In genomic region chr10:132394201-132394811, GRCh38 we compare ENCODE assay signal across 3 cellular contexts.
TF ChIP-seq lines count a peak whose summit lies in the region.

No MANE protein-coding gene starts in this region.

TF ChIP-seq in IMR-90, 13 proteins besides CTCF, POLR2A, EP300 and RAD21:
- TF ChIP-seq NFE2L2 (IDR thresholded peaks at IDR 0.05; ENCODE audit: low read depth, low read length) (no peak), MXI1 (IDR thresholded peaks at IDR 0.05; ENCODE audit: borderline replicate concordance, low read depth, low read length) (no peak), CHD1 (IDR thresholded peaks at IDR 0.05; ENCODE audit: low read depth, low read length) (no peak), RFX5 (IDR thresholded peaks at IDR 0.05; ENCODE audit: low read depth, low read length) (no peak), USF2 (IDR thresholded peaks at IDR 0.05; ENCODE audit: low read depth, low read length) (no peak), CEBPB (IDR thresholded peaks at IDR 0.05; ENCODE audit: low read depth, low read length) (no peak), RCOR1 (IDR thresholded peaks at IDR 0.05; ENCODE audit: insufficient replicate concordance, low read length) (no peak)
TF ChIP-seq in IMR-90: peak in this region for 0.

TF ChIP-seq in H1, 55 proteins besides CTCF, POLR2A, EP300 and RAD21:
- no peak for TF ChIP-seq SIRT6 (IDR thresholded peaks at IDR 0.05; ENCODE audit: low read length)
- no peak for TF ChIP-seq MAX (IDR thresholded peaks at IDR 0.05)
- no peak for TF ChIP-seq EGR1 (IDR thresholded peaks at IDR 0.05; ENCODE audit: borderline replicate concordance, low read depth, low read length)
- no peak for TF ChIP-seq JUN (IDR thresholded peaks at IDR 0.05; ENCODE audit: low read depth, low read length)

TF ChIP-seq in SK-N-SH, 30 proteins besides CTCF, POLR2A, EP300 and RAD21:
- TF ChIP-seq MAX (IDR thresholded peaks at IDR 0.05; ENCODE audit: low read depth) (no peak), RFX5 (IDR thresholded peaks at IDR 0.05; ENCODE audit: low read length) (no peak), RCOR1 (IDR thresholded peaks at IDR 0.05; ENCODE audit: low read length) (no peak), JUND (IDR thresholded peaks at IDR 0.05) (no peak), ZBTB33 (IDR thresholded peaks at IDR 0.05; ENCODE audit: borderline replicate concordance, low read depth) (no peak), FOXJ3 (CRISPR knock-in tag; IDR thresholded peaks at IDR 0.05) (no peak), NFIC (IDR thresholded peaks at IDR 0.05; ENCODE audit: borderline replicate concordance) (no peak), IRF3 (IDR thresholded peaks at IDR 0.05; ENCODE audit: low read depth, low read length) (no peak), USF1 (IDR thresholded peaks at IDR 0.05; ENCODE audit: borderline replicate concordance, low read depth) (no peak), EZH2phosphoT487 (IDR thresholded peaks at IDR 0.05; ENCODE audit: borderline replicate concordance, low read depth) (no peak), SMC3 (IDR thresholded peaks at IDR 0.05; ENCODE audit: low read depth, low read length) (no peak), MXI1 (IDR thresholded peaks at IDR 0.05; ENCODE audit: low read depth, low read length) (no peak), POLR2AphosphoS5 (IDR thresholded peaks at IDR 0.05; ENCODE audit: low read depth, low read length) (no peak), RXRA (IDR thresholded peaks at IDR 0.05; ENCODE audit: borderline replicate concordance, low read depth) (no peak), NRF1 (IDR thresholded peaks at IDR 0.05; ENCODE audit: low read depth, low read length) (no peak), MEF2A (IDR thresholded peaks at IDR 0.05; ENCODE audit: borderline replicate concordance, low read depth) (no peak)
